39 cellular contexts compared by ENCODE assay signal in the genomic region with DNA sequence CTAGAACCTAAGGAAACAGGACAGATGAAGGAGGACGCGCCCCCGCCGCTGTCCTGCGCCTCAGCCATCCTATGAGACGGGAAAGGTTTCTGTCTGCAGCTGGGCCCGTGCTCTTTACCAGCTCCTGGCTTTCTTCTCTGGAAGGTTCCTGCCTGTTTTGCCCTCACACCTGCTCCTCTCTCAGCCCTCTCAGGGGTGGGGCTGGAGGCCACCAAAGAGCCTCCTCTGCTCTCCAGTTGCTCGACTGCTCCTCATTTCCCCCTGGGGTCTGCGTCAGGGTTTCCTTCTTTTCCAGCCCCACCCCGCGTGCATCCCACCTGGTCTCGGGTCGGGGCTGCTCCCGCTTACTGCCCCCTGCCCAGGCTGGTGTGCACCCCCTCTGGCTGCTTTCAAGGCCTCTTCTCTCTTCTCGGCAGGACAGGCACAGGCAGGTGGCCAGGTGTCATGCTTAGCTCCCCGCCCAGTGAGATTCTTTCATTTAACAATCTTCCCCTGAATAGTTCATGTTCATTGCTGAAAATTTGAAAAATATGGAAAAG. TPM values are rescaled to one million over a fixed set of nuclear protein-coding genes. Genes with fewer than 3 reads are reported as not detected.
"Had no signal": no experiment of that assay in that cellular context is flagged by ENCODE, and none has a peak within 500 bp of the region (broad histone marks: within the 10 kb centered on the region; RNA-seq: fewer than 3 reads in every experiment).

No MANE protein-coding gene starts in this region.

- H3K27ac ChIP-seq: brain microvascular endothelial cell, PC-9, RWPE1, VCaP had no signal

- H3K36me3 ChIP-seq: brain microvascular endothelial cell had no signal

- H3K36me3 Mint-ChIP-seq: activated CD8-positive, alpha-beta memory T cell treated with anti-CD3 and anti-CD28 coated beads, Interleukin-2, amount 10 ng/mL, durations not matched to agents 7 days and 5 days; activated naive CD4-positive, alpha-beta T cell treated with anti-CD3 and anti-CD28 coated beads, Interleukin-2, amount 10 ng/mL, durations not matched to agents 7 days and 5 days had no signal

- ATAC-seq: activated CD8-positive, alpha-beta memory T cell treated with anti-CD3 and anti-CD28 coated beads, Interleukin-2, amount 10 ng/mL, durations not matched to agents 7 days and 5 days; activated naive CD8-positive, alpha-beta T cell treated with anti-CD3 and anti-CD28 coated beads, Interleukin-2, amount 50 U/mL, for 24 hours; activated T-cell treated with anti-CD3 and anti-CD28 coated beads, Interleukin-2, amount 50 U/mL, for 72 hours; activated T-helper 17 cell treated with anti-CD3 and anti-CD28 coated beads, Interleukin-2, amount 50 U/mL, for 72 hours; Right ventricle myocardium inferior; SK-N-SH treated with all-trans-retinoic acid at 6 μM for 48 hours; T-cell had no signal

- H3K27me3 ChIP-seq: brain microvascular endothelial cell had no signal

- H3K27ac Mint-ChIP-seq: activated CD4-positive, alpha-beta memory T cell treated with anti-CD3 and anti-CD28 coated beads, Interleukin-2, amount 10 ng/mL, durations not matched to agents 7 days and 5 days; activated CD8-positive, alpha-beta memory T cell treated with anti-CD3 and anti-CD28 coated beads, Interleukin-2, amount 10 ng/mL, durations not matched to agents 7 days and 5 days; activated naive CD4-positive, alpha-beta T cell treated with anti-CD3 and anti-CD28 coated beads, Interleukin-2, amount 10 ng/mL, durations not matched to agents 7 days and 5 days; activated naive CD8-positive, alpha-beta T cell; activated naive CD8-positive, alpha-beta T cell treated with anti-CD3 and anti-CD28 coated beads, Interleukin-2, amount 50 U/mL, for 24 hours; activated T-cell treated with anti-CD3 and anti-CD28 coated beads, Interleukin-2, amount 50 U/mL, for 72 hours; activated T-helper 17 cell treated with anti-CD3 and anti-CD28 coated beads, Interleukin-2, amount 50 U/mL, for 72 hours; T-cell had no signal

- H3K4me3 Mint-ChIP-seq: activated CD4-positive, alpha-beta memory T cell treated with anti-CD3 and anti-CD28 coated beads, Interleukin-2, amount 10 ng/mL, durations not matched to agents 7 days and 5 days; activated CD8-positive, alpha-beta memory T cell treated with anti-CD3 and anti-CD28 coated beads, Interleukin-2, amount 10 ng/mL, durations not matched to agents 7 days and 5 days; activated naive CD4-positive, alpha-beta T cell treated with anti-CD3 and anti-CD28 coated beads, Interleukin-2, amount 10 ng/mL, durations not matched to agents 7 days and 5 days; activated naive CD8-positive, alpha-beta T cell; activated naive CD8-positive, alpha-beta T cell treated with anti-CD3 and anti-CD28 coated beads, Interleukin-2, amount 50 U/mL, for 24 hours; activated T-cell treated with anti-CD3 and anti-CD28 coated beads, Interleukin-2, amount 50 U/mL, for 72 hours; activated T-helper 17 cell treated with anti-CD3 and anti-CD28 coated beads, Interleukin-2, amount 50 U/mL, for 72 hours; T-cell had no signal

- H3K4me1 Mint-ChIP-seq: activated CD4-positive, alpha-beta memory T cell treated with anti-CD3 and anti-CD28 coated beads, Interleukin-2, amount 10 ng/mL, durations not matched to agents 7 days and 5 days; activated CD8-positive, alpha-beta memory T cell treated with anti-CD3 and anti-CD28 coated beads, Interleukin-2, amount 10 ng/mL, durations not matched to agents 7 days and 5 days; activated naive CD8-positive, alpha-beta T cell treated with anti-CD3 and anti-CD28 coated beads, Interleukin-2, amount 50 U/mL, for 24 hours; activated T-helper 17 cell treated with anti-CD3 and anti-CD28 coated beads, Interleukin-2, amount 50 U/mL, for 72 hours; T-cell had no signal

- H3K9me3 Mint-ChIP-seq: activated CD4-positive, alpha-beta memory T cell treated with anti-CD3 and anti-CD28 coated beads, Interleukin-2, amount 10 ng/mL, durations not matched to agents 7 days and 5 days; activated naive CD4-positive, alpha-beta T cell treated with anti-CD3 and anti-CD28 coated beads, Interleukin-2, amount 10 ng/mL, durations not matched to agents 7 days and 5 days; activated naive CD8-positive, alpha-beta T cell treated with anti-CD3 and anti-CD28 coated beads, Interleukin-2, amount 50 U/mL, for 24 hours; activated T-cell treated with anti-CD3 and anti-CD28 coated beads, Interleukin-2, amount 50 U/mL, for 72 hours; activated T-helper 17 cell treated with anti-CD3 and anti-CD28 coated beads, Interleukin-2, amount 50 U/mL, for 72 hours had no signal

- H3K27me3 Mint-ChIP-seq: activated CD8-positive, alpha-beta memory T cell treated with anti-CD3 and anti-CD28 coated beads, Interleukin-2, amount 10 ng/mL, durations not matched to agents 7 days and 5 days; activated naive CD8-positive, alpha-beta T cell; activated naive CD8-positive, alpha-beta T cell treated with anti-CD3 and anti-CD28 coated beads, Interleukin-2, amount 50 U/mL, for 24 hours; activated T-helper 17 cell treated with anti-CD3 and anti-CD28 coated beads, Interleukin-2, amount 50 U/mL, for 72 hours; T-cell had no signal

- DNase-seq: activated CD4-positive, alpha-beta memory T cell treated with anti-CD3 and anti-CD28 coated beads, Interleukin-2, amount 10 ng/mL, durations not matched to agents 7 days and 5 days; activated CD4-positive, alpha-beta T cell treated with anti-CD3 and anti-CD28 coated beads for 1 hour; activated CD4-positive, alpha-beta T cell treated with anti-CD3 and anti-CD28 coated beads for 48 hours; activated CD4-positive, CD25-positive, alpha-beta regulatory T cell; activated CD8-positive, alpha-beta memory T cell treated with anti-CD3 and anti-CD28 coated beads for 24 hours; activated CD8-positive, alpha-beta memory T cell treated with anti-CD3 and anti-CD28 coated beads, Interleukin-2, amount 10 ng/mL, durations not matched to agents 7 days and 5 days; activated CD8-positive, alpha-beta memory T cell treated with anti-CD3 and anti-CD28 coated beads, Interleukin-2, amount 50 U/mL, for 48 hours; activated effector memory CD4-positive, alpha-beta T cell treated with anti-CD3 and anti-CD28 coated beads, Interleukin-2, amount 50 U/mL, for 16 hours; activated naive CD4-positive, alpha-beta T cell treated with anti-CD3 and anti-CD28 coated beads, Interleukin-2, amount 10 ng/mL, durations not matched to agents 7 days and 5 days; activated naive CD8-positive, alpha-beta T cell treated with anti-CD3 and anti-CD28 coated beads, Interleukin-2, amount 50 U/mL, for 24 hours; activated T-cell treated with anti-CD3 and anti-CD28 coated beads, Interleukin-2, amount 50 U/mL, for 72 hours; anterior cingulate cortex; brain microvascular endothelial cell; central memory CD4-positive, alpha-beta T cell; Karpas-422; KBM-7; NCI-H1105; NCI-H1417 treated with DMSO at 0.1 percent for 48 hours; NCI-H1694; NCI-H1930; NCI-H2081 treated with DMSO at 0.1 percent for 48 hours; NCI-H2171 treated with DMSO at 0.1 percent for 48 hours; NCI-H2227 treated with DMSO at 0.1 percent for 48 hours; NCI-H446; NCI-H524 treated with DMSO at 0.1 percent for 48 hours; PC-9; SIG-M5; T-cell; T-helper 2 cell; T-helper 9 cell had no signal

- H3K4me3 ChIP-seq: PC-9 had no signal

RNA-seq across cellular contexts. Expression of a gene that starts 4.6 kb away (rescaled TPM):
- total RNA-seq: activated CD4-positive, alpha-beta memory T cell treated with anti-CD3 and anti-CD28 coated beads, Interleukin-2, amount 10 ng/mL, durations not matched to agents 7 days and 5 days; activated CD8-positive, alpha-beta memory T cell treated with anti-CD3 and anti-CD28 coated beads, Interleukin-2, amount 10 ng/mL, durations not matched to agents 7 days and 5 days; activated T-cell treated with anti-CD3 and anti-CD28 coated beads, Interleukin-2, amount 50 U/mL, for 72 hours; activated T-helper 17 cell treated with anti-CD3 and anti-CD28 coated beads, Interleukin-2, amount 50 U/mL, for 72 hours; cerebellum; MCF 10A; PC-9; Right ventricle myocardium inferior; SK-MEL-5; T-cell had no signal
